ENCODE assay signal across 8 cellular contexts in genomic region chr10:97771055-97771811, GRCh38. TPM values are rescaled to one million over a fixed set of nuclear protein-coding genes. Genes with fewer than 3 reads are reported as not detected.
A peak's percentile ranks its signal among the peaks of the same experiment; 100 is the strongest.
DNase-seq lines count a peak whose midpoint lies in the region; ATAC-seq, FAIRE-seq and TF ChIP-seq lines count a peak whose summit lies in the region.

No MANE protein-coding gene starts in this region.

- peaks cover 27% of the 10 kb centered on the region for H3K27me3 Mint-ChIP-seq in activated naive CD4-positive, alpha-beta T cell treated with anti-CD3 and anti-CD28 coated beads, Interleukin-2, amount 50 U/mL, for 24 hours
- peaks cover 21% of the 10 kb centered on the region for H3K27me3 Mint-ChIP-seq in activated CD8-positive, alpha-beta T cell treated with anti-CD3 and anti-CD28 coated beads for 36 hours

- no peak for TF ChIP-seq POLR2A in GM12892 (IDR thresholded peaks at IDR 0.05; ENCODE audit: low read depth, low read length)

- CTCF ChIA-PET in activated CD8-positive, alpha-beta T cell treated with anti-CD3 and anti-CD28 coated beads for 36 hours (lab: Charles Lee), result interaction anchor here (1.5 kb wide), 1 partner anchor 35 kb away, joined by 3 read pairs; the partner anchor contains the start of gene ZFYVE27

- intact Hi-C loops in activated CD8-positive, alpha-beta T cell treated with anti-CD3 and anti-CD28 coated beads for 36 hours (cut with micrococcal nuclease), result no loop called here

- no peak for FAIRE-seq in GM12892 (lab: Jason Lieb, UNC)

- H3K36me3 Mint-ChIP-seq in activated naive CD4-positive, alpha-beta T cell treated with anti-CD3 and anti-CD28 coated beads, Interleukin-2, amount 50 U/mL, for 24 hours, result peaks cover 2% of the 10 kb centered on the region
- no peaks in the 10 kb centered on the region for H3K36me3 Mint-ChIP-seq in activated CD8-positive, alpha-beta T cell treated with anti-CD3 and anti-CD28 coated beads for 36 hours (ENCODE audit: low read depth)

- no peak for TF ChIP-seq CTCF in activated CD8-positive, alpha-beta T cell treated with anti-CD3 and anti-CD28 coated beads for 36 hours (IDR thresholded peaks at IDR 0.05)

- H3K9me3 Mint-ChIP-seq in activated naive CD4-positive, alpha-beta T cell treated with anti-CD3 and anti-CD28 coated beads, Interleukin-2, amount 50 U/mL, for 24 hours, result no peaks in the 10 kb centered on the region
- no peaks in the 10 kb centered on the region for H3K9me3 Mint-ChIP-seq in activated CD8-positive, alpha-beta T cell treated with anti-CD3 and anti-CD28 coated beads for 36 hours

- ATAC-seq in activated CD8-positive, alpha-beta T cell treated with anti-CD3 and anti-CD28 coated beads for 36 hours, result peak; percentile 67
- ATAC-seq in stimulated activated naive CD8-positive, alpha-beta T cell treated with anti-CD3 and anti-CD28 coated beads, Interleukin-15, Interleukin-2, amounts not matched to agents 100 U/mL and 50 U/mL, for 24 hours, result peak; percentile 50

- peak overlapping the region; percentile 77 for H3K4me3 Mint-ChIP-seq in activated naive CD4-positive, alpha-beta T cell treated with anti-CD3 and anti-CD28 coated beads, Interleukin-2, amount 50 U/mL, for 24 hours
- peak overlapping the region; percentile 73 for H3K4me3 Mint-ChIP-seq in activated CD8-positive, alpha-beta T cell treated with anti-CD3 and anti-CD28 coated beads for 36 hours

- peaks cover 10% of the 10 kb centered on the region for H3K4me1 Mint-ChIP-seq in activated naive CD4-positive, alpha-beta T cell treated with anti-CD3 and anti-CD28 coated beads, Interleukin-2, amount 50 U/mL, for 24 hours
- H3K4me1 Mint-ChIP-seq in activated CD8-positive, alpha-beta T cell treated with anti-CD3 and anti-CD28 coated beads for 36 hours (ENCODE audit: low read depth), result peaks cover 13% of the 10 kb centered on the region

- POLR2A ChIA-PET in activated CD8-positive, alpha-beta T cell treated with anti-CD3 and anti-CD28 coated beads for 36 hours (lab: Charles Lee), result interaction anchor here (1.6 kb wide), 1 partner anchor 34 kb away, joined by 4 read pairs; the partner anchor contains the start of gene ZFYVE27

- H3K27ac Mint-ChIP-seq in activated naive CD4-positive, alpha-beta T cell treated with anti-CD3 and anti-CD28 coated beads, Interleukin-2, amount 50 U/mL, for 24 hours, result no peak overlapping the region
- H3K27ac Mint-ChIP-seq in activated CD8-positive, alpha-beta T cell treated with anti-CD3 and anti-CD28 coated beads for 36 hours, result no peak overlapping the region

- DNase-seq in activated naive CD4-positive, alpha-beta T cell treated with anti-CD3 and anti-CD28 coated beads, Interleukin-2, amount 50 U/mL, for 16 hours, result no peak
- peak; percentile 35 for DNase-seq in activated CD8-positive, alpha-beta T cell treated with anti-CD3 and anti-CD28 coated beads for 36 hours
- DNase-seq in hepatic stellate cell (ENCODE audit: low spot score) (peak; percentile 42), midbrain (lab: John Stamatoyannopoulos, UW) (no peak), NCI-H345 (lab: John Stamatoyannopoulos, UW) (no peak), GM12892 (ENCODE audit: insufficient read length) (no peak)
- peak; percentile 25 for DNase-seq in stimulated activated naive CD8-positive, alpha-beta T cell treated with anti-CD3 and anti-CD28 coated beads, Interleukin-15, Interleukin-2, amounts not matched to agents 100 U/mL and 50 U/mL, for 24 hours

RNA-seq across cellular contexts. Expression of gene SFRP5, which starts 0.6 kb away (rescaled TPM):
- under 1 TPM; 0.60 to 0.74 TPM for total RNA-seq in activated CD8-positive, alpha-beta T cell treated with anti-CD3 and anti-CD28 coated beads for 36 hours
- not detected for polyA plus RNA-seq in GM12892 (2012; ENCODE audit: missing spikeins)

RNA-seq across cellular contexts. Expression of gene ZFYVE27, which starts 34.3 kb away (rescaled TPM):
- 10 to 100 TPM; 18.1 to 20.1 TPM for total RNA-seq in activated CD8-positive, alpha-beta T cell treated with anti-CD3 and anti-CD28 coated beads for 36 hours
- 17.2 TPM for polyA plus RNA-seq in GM12892 (2012; ENCODE audit: missing spikeins)

RNA-seq across cellular contexts. Expression of gene MARVELD1, which starts 57.7 kb away (rescaled TPM):
- total RNA-seq in activated CD8-positive, alpha-beta T cell treated with anti-CD3 and anti-CD28 coated beads for 36 hours, result 1 to 10 TPM; 2.3 to 2.9 TPM
- 0.42 TPM for polyA plus RNA-seq in GM12892 (2012; ENCODE audit: missing spikeins)

Comparison
In these comparisons a context has a peak if more than half of its experiments do, and no peak if none do; other contexts are left out.
1. DNase-seq: peak in activated CD8-positive, alpha-beta T cell treated with anti-CD3 and anti-CD28 coated beads for 36 hours (single experiment), hepatic stellate cell (single experiment) and stimulated activated naive CD8-positive, alpha-beta T cell treated with anti-CD3 and anti-CD28 coated beads, Interleukin-15, Interleukin-2, amounts not matched to agents 100 U/mL and 50 U/mL, for 24 hours (single experiment); none in activated naive CD4-positive, alpha-beta T cell treated with anti-CD3 and anti-CD28 coated beads, Interleukin-2, amount 50 U/mL, for 16 hours (single experiment), midbrain (single experiment), NCI-H345 (single experiment) and GM12892 (single experiment).